28 cellular contexts compared by ENCODE assay signal in genomic region chr6:166068768-166069167, GRCh38.
"Had no signal": no experiment of that assay in that cellular context is flagged by ENCODE, and none has a peak within 500 bp of the region (broad histone marks: within the 10 kb centered on the region; RNA-seq: fewer than 3 reads in every experiment).

No MANE protein-coding gene starts in this region.

- H3K27ac ChIP-seq: colonic mucosa, coronary artery, dorsolateral prefrontal cortex, epithelial cell of prostate, esophagus muscularis mucosa, esophagus squamous epithelium, foreskin keratinocyte, gastrocnemius medialis, gastroesophageal sphincter, heart left ventricle, heart right ventricle had no signal

- ATAC-seq: effector memory CD8-positive, alpha-beta T cell; esophagus mucosa; foreskin keratinocyte; gastrocnemius medialis; gastroesophageal sphincter; heart left ventricle; heart right ventricle had no signal

- H3K4me3 ChIP-seq: colonic mucosa, coronary artery, dorsolateral prefrontal cortex, esophagus muscularis mucosa, esophagus squamous epithelium, gastrocnemius medialis, gastroesophageal sphincter, heart left ventricle, heart right ventricle had no signal

- H3K36me3 ChIP-seq: colonic mucosa, esophagus muscularis mucosa, esophagus squamous epithelium, gastrocnemius medialis, gastroesophageal sphincter, heart left ventricle, heart right ventricle had no signal

- H3K4me1 ChIP-seq: colonic mucosa, esophagus muscularis mucosa, esophagus squamous epithelium, foreskin keratinocyte, gastrocnemius medialis, gastroesophageal sphincter, heart left ventricle, heart right ventricle had no signal

- FAIRE-seq: colon, endometrium, endothelial cell of umbilical vein, frontal cortex had no signal

- H3K9me3 ChIP-seq: colonic mucosa, esophagus muscularis mucosa, esophagus squamous epithelium, gastrocnemius medialis, gastroesophageal sphincter, heart left ventricle had no signal

- H3K27me3 ChIP-seq: colonic mucosa, esophagus muscularis mucosa, foreskin keratinocyte, gastrocnemius medialis, gastroesophageal sphincter had no signal

- DNase-seq: colonic mucosa; cortex of kidney; dermis blood vessel endothelial cell; dorsolateral prefrontal cortex; effector CD4-positive, alpha-beta T cell; effector CD8-positive, alpha-beta T cell; effector memory CD4-positive, alpha-beta T cell; effector memory CD8-positive, alpha-beta T cell; endodermal cell; erythroblast; esophagus squamous epithelium; foreskin fibroblast; foreskin keratinocyte; foreskin melanocyte; gastrocnemius medialis; glutamatergic neuron; head of caudate nucleus; heart left ventricle; heart right ventricle had no signal
